Comparison of ENCODE assay signal across 12 cellular contexts in genomic region chr6:32855467-32856174, GRCh38. TPM values are rescaled to one million over a fixed set of nuclear protein-coding genes. Genes with fewer than 3 reads are reported as not detected.
DNase-seq lines count a peak whose midpoint lies in the region; ATAC-seq and TF ChIP-seq lines count a peak whose summit lies in the region.
"Had no signal": no experiment of that assay in that cellular context is flagged by ENCODE, and none has a peak within 500 bp of the region (broad histone marks: within the 10 kb centered on the region; RNA-seq: fewer than 3 reads in every experiment).

No MANE protein-coding gene starts in this region.

- H2AK5ac ChIP-seq in mesendoderm (ENCODE audit: low read length), result no peak overlapping the region

- no peaks in the 10 kb centered on the region for H3K9me3 Mint-ChIP-seq in activated naive CD4-positive, alpha-beta T cell treated with anti-CD3 and anti-CD28 coated beads, Interleukin-2, amount 50 U/mL, for 24 hours
- H3K9me3 Mint-ChIP-seq in activated CD8-positive, alpha-beta T cell treated with anti-CD3 and anti-CD28 coated beads, Interleukin-2, amount 10 ng/mL, durations not matched to agents 7 days and 5 days (ENCODE audit: insufficient read depth), result no peaks in the 10 kb centered on the region

- H3K4me1 Mint-ChIP-seq in activated naive CD4-positive, alpha-beta T cell treated with anti-CD3 and anti-CD28 coated beads, Interleukin-2, amount 50 U/mL, for 24 hours, result peaks cover 66% of the 10 kb centered on the region
- H3K4me1 Mint-ChIP-seq in activated CD8-positive, alpha-beta T cell treated with anti-CD3 and anti-CD28 coated beads, Interleukin-2, amount 10 ng/mL, durations not matched to agents 7 days and 5 days (ENCODE audit: low read depth), result peaks cover 55% of the 10 kb centered on the region

- no peak for DNase-seq in activated naive CD4-positive, alpha-beta T cell treated with anti-CD3 and anti-CD28 coated beads, Interleukin-2, amount 50 U/mL, for 16 hours
- peak; percentile 19 for DNase-seq in activated CD8-positive, alpha-beta T cell treated with anti-CD3 and anti-CD28 coated beads, Interleukin-2, amount 10 ng/mL, durations not matched to agents 7 days and 5 days
- DNase-seq in lower lobe of right lung (no peak), upper lobe of right lung (no peak), NCI-H1417 treated with DMSO at 0.1 percent for 48 hours (lab: John Stamatoyannopoulos, UW) (no peak), mesendoderm (no peak)
- DNase-seq: activated CD4-positive, alpha-beta T cell treated with anti-CD3 and anti-CD28 coated beads for 1 hour; brain microvascular endothelial cell; NCI-H2171 had no signal

- no peak overlapping the region for H2BK5ac ChIP-seq in mesendoderm (ENCODE audit: low read length)

- CTCF ChIA-PET in activated CD8-positive, alpha-beta T cell treated with anti-CD3 and anti-CD28 coated beads, Interleukin-2, amount 10 ng/mL, durations not matched to agents 7 days and 5 days (lab: Charles Lee), result interaction anchor here (0.8 to 9.6 kb wide), 12 partner anchors 11 to 611 kb away, joined by 3 to 400 read pairs (median 8); partner anchors contain the start of genes HLA-DMA, PSMB8 and TAP2

- no peak overlapping the region for H3K56ac ChIP-seq in mesendoderm (ENCODE audit: low read length)

- H3K4me1 ChIP-seq in lower lobe of right lung (peaks cover 43% of the 10 kb centered on the region), upper lobe of right lung (peaks cover 22% of the 10 kb centered on the region), mesendoderm (ENCODE audit: control insufficient read depth, low read depth, low read length) (no peaks in the 10 kb centered on the region)

- H3K27ac ChIP-seq in lower lobe of right lung (peak overlapping the region; percentile 97), upper lobe of right lung (peak overlapping the region; percentile 97), mesendoderm (ENCODE audit: low read depth, low read length) (no peak overlapping the region)
- H3K27ac ChIP-seq: brain microvascular endothelial cell had no signal

- H3K4me3 ChIP-seq in lower lobe of right lung (peak overlapping the region; percentile 93), upper lobe of right lung (peak overlapping the region; percentile 98), mesendoderm (ENCODE audit: low read length) (no peak overlapping the region)

- H3K79me1 ChIP-seq in mesendoderm (ENCODE audit: low read length), result no peaks in the 10 kb centered on the region

- peaks cover 49% of the 10 kb centered on the region for H3K36me3 Mint-ChIP-seq in activated naive CD4-positive, alpha-beta T cell treated with anti-CD3 and anti-CD28 coated beads, Interleukin-2, amount 50 U/mL, for 24 hours
- H3K36me3 Mint-ChIP-seq in activated CD8-positive, alpha-beta T cell treated with anti-CD3 and anti-CD28 coated beads, Interleukin-2, amount 10 ng/mL, durations not matched to agents 7 days and 5 days (ENCODE audit: low read depth), result peaks cover 84% of the 10 kb centered on the region

- no peak overlapping the region for H2BK15ac ChIP-seq in mesendoderm (replicated peaks; ENCODE audit: low read depth)

- no peaks in the 10 kb centered on the region for H3K9me3 ChIP-seq in lower lobe of right lung
- H3K9me3 ChIP-seq in upper lobe of right lung, result no peaks in the 10 kb centered on the region

- no peaks in the 10 kb centered on the region for H3K27me3 Mint-ChIP-seq in activated naive CD4-positive, alpha-beta T cell treated with anti-CD3 and anti-CD28 coated beads, Interleukin-2, amount 50 U/mL, for 24 hours
- no peaks in the 10 kb centered on the region for H3K27me3 Mint-ChIP-seq in activated CD8-positive, alpha-beta T cell treated with anti-CD3 and anti-CD28 coated beads, Interleukin-2, amount 10 ng/mL, durations not matched to agents 7 days and 5 days (ENCODE audit: low read depth)

- H3K18ac ChIP-seq in mesendoderm (ENCODE audit: low read length), result no peak overlapping the region

- no peak overlapping the region for H3K23ac ChIP-seq in mesendoderm (ENCODE audit: low read length)

- ATAC-seq in activated CD8-positive, alpha-beta T cell treated with anti-CD3 and anti-CD28 coated beads, Interleukin-2, amount 10 ng/mL, durations not matched to agents 7 days and 5 days, result no peak
- ATAC-seq in lower lobe of right lung, result no peak
- no peak for ATAC-seq in upper lobe of right lung
- ATAC-seq in GM19324 (IDR thresholded peaks at IDR 0.05; ENCODE audit: low FRiP score, unreplicated experiment), result no peak
- ATAC-seq: sciatic nerve had no signal

- intact Hi-C loops in lower lobe of right lung (cut with DNase I), result no loop called here
- intact Hi-C loops in upper lobe of right lung (cut with DNase I), result no loop called here

- H3K4me2 ChIP-seq in mesendoderm (ENCODE audit: low read length), result no peak overlapping the region

- H3K4ac ChIP-seq in mesendoderm (ENCODE audit: low read depth, low read length), result no peak overlapping the region

- H4K5ac ChIP-seq in mesendoderm (ENCODE audit: low read length), result no peak overlapping the region

- TF ChIP-seq CTCF in lower lobe of right lung (IDR thresholded peaks at IDR 0.05) (no peak), upper lobe of right lung (IDR thresholded peaks at IDR 0.05) (no peak)

- H3K36me3 ChIP-seq in lower lobe of right lung (peaks cover 61% of the 10 kb centered on the region), upper lobe of right lung (peaks cover 40% of the 10 kb centered on the region), mesendoderm (ENCODE audit: control insufficient read depth, insufficient read depth, low read length) (no peaks in the 10 kb centered on the region)

- no peak overlapping the region for H3K9ac ChIP-seq in mesendoderm (ENCODE audit: low read length)

- POLR2A ChIA-PET in activated CD8-positive, alpha-beta T cell treated with anti-CD3 and anti-CD28 coated beads, Interleukin-2, amount 10 ng/mL, durations not matched to agents 7 days and 5 days (lab: Charles Lee), result interaction anchor here (1.0 to 9.1 kb wide), 7 partner anchors 9 to 394 kb away, joined by 3 to 812 read pairs (median 21); partner anchors contain the start of genes BRD2, PSMB8 and TAP2

- no CpG with 5 or more reads among the region's 8 CpGs for WGBS in mesendoderm (ENCODE audit: extremely low coverage, insufficient coverage, low lambda C conversion rate)

- peak overlapping the region; percentile 98 for H3K27ac Mint-ChIP-seq in activated naive CD4-positive, alpha-beta T cell treated with anti-CD3 and anti-CD28 coated beads, Interleukin-2, amount 50 U/mL, for 24 hours
- peak overlapping the region; percentile 100 for H3K27ac Mint-ChIP-seq in activated CD8-positive, alpha-beta T cell treated with anti-CD3 and anti-CD28 coated beads, Interleukin-2, amount 10 ng/mL, durations not matched to agents 7 days and 5 days

- H3K79me2 ChIP-seq in mesendoderm (ENCODE audit: control insufficient read depth, insufficient read depth, low read length), result no peaks in the 10 kb centered on the region

- H4K8ac ChIP-seq in mesendoderm (ENCODE audit: low read depth, low read length), result no peak overlapping the region

- H3K27me3 ChIP-seq in lower lobe of right lung (ENCODE audit: low read depth) (no peaks in the 10 kb centered on the region), upper lobe of right lung (no peaks in the 10 kb centered on the region), mesendoderm (ENCODE audit: insufficient read depth, low read length, poor library complexity) (peaks cover 28% of the 10 kb centered on the region)
- H3K27me3 ChIP-seq: brain microvascular endothelial cell had no signal

- H3K4me3 Mint-ChIP-seq in activated naive CD4-positive, alpha-beta T cell treated with anti-CD3 and anti-CD28 coated beads, Interleukin-2, amount 50 U/mL, for 24 hours, result peak overlapping the region; percentile 100
- peak overlapping the region; percentile 97 for H3K4me3 Mint-ChIP-seq in activated CD8-positive, alpha-beta T cell treated with anti-CD3 and anti-CD28 coated beads, Interleukin-2, amount 10 ng/mL, durations not matched to agents 7 days and 5 days

- no peak overlapping the region for H2BK120ac ChIP-seq in mesendoderm (ENCODE audit: low read depth, low read length)

RNA-seq across cellular contexts. Expression of gene PSMB9, which starts 1.6 kb away (rescaled TPM):
- total RNA-seq in activated CD8-positive, alpha-beta T cell treated with anti-CD3 and anti-CD28 coated beads, Interleukin-2, amount 10 ng/mL, durations not matched to agents 7 days and 5 days, result 100 to 1,000 TPM; 319 to 325 TPM
- total RNA-seq in lower lobe of right lung, result 74.5 TPM
- total RNA-seq in upper lobe of right lung, result 47.2 TPM
- 0.20 TPM for polyA plus RNA-seq in mesendoderm (2013, experiment 1 of 2)
- 0.13 TPM for polyA plus RNA-seq in mesendoderm (2013, experiment 2 of 2)

RNA-seq across cellular contexts. Expression of gene TAP1, which starts 2.1 kb away (rescaled TPM):
- 100 to 1,000 TPM; 319 to 328 TPM for total RNA-seq in activated CD8-positive, alpha-beta T cell treated with anti-CD3 and anti-CD28 coated beads, Interleukin-2, amount 10 ng/mL, durations not matched to agents 7 days and 5 days
- total RNA-seq in lower lobe of right lung (63.9 TPM), upper lobe of right lung (60.4 TPM)
- polyA plus RNA-seq in mesendoderm (2013, experiment 1 of 2), result 2.0 TPM
- polyA plus RNA-seq in mesendoderm (2013, experiment 2 of 2), result 2.3 TPM

RNA-seq across cellular contexts. Expression of gene PSMB8, which starts 11.8 kb away (rescaled TPM):
- total RNA-seq in activated CD8-positive, alpha-beta T cell treated with anti-CD3 and anti-CD28 coated beads, Interleukin-2, amount 10 ng/mL, durations not matched to agents 7 days and 5 days, result 100 to 1,000 TPM; 385 to 397 TPM
- total RNA-seq in lower lobe of right lung (103 TPM), upper lobe of right lung (86.9 TPM)
- 4.7 TPM for polyA plus RNA-seq in mesendoderm (2013, experiment 1 of 2)
- 3.9 TPM for polyA plus RNA-seq in mesendoderm (2013, experiment 2 of 2)

RNA-seq across cellular contexts. Expression of gene TAP2, which starts 17.1 kb away (rescaled TPM):
- 100 to 1,000 TPM; 145 to 159 TPM for total RNA-seq in activated CD8-positive, alpha-beta T cell treated with anti-CD3 and anti-CD28 coated beads, Interleukin-2, amount 10 ng/mL, durations not matched to agents 7 days and 5 days
- total RNA-seq in lower lobe of right lung (81.8 TPM), upper lobe of right lung (56.4 TPM)
- polyA plus RNA-seq in mesendoderm (2013, experiment 1 of 2), result 5.4 TPM
- 6.5 TPM for polyA plus RNA-seq in mesendoderm (2013, experiment 2 of 2)

RNA-seq across cellular contexts. Expression of gene HLA-DOB, which starts 38.8 kb away (rescaled TPM):
- 10 to 100 TPM; 15.6 to 17.0 TPM for total RNA-seq in activated CD8-positive, alpha-beta T cell treated with anti-CD3 and anti-CD28 coated beads, Interleukin-2, amount 10 ng/mL, durations not matched to agents 7 days and 5 days
- total RNA-seq in lower lobe of right lung (0.95 TPM), upper lobe of right lung (0.64 TPM)
- 0.07 TPM for polyA plus RNA-seq in mesendoderm (2013, experiment 1 of 2)
- 0.04 TPM for polyA plus RNA-seq in mesendoderm (2013, experiment 2 of 2)
